19 cellular contexts compared by ENCODE assay signal in the genomic region with DNA sequence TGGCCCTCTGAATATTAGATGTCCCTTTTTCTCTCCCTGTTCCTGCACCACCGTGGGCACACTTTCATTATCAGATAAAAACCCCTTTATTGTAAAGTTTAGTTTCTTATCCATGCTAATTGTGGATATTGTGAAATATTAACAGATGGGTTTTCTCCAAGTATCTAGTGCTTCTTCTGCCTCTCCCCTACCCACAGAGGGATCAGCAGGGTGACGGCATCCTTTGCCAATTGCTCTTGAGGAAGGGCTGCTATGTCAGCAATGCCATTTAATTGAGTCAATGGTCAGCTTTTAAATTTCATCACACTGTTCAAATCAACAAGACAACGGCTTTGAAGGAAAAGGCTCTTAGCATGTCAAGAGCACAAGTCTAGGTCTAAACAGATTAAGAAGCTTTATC.
A peak's percentile ranks its signal among the peaks of the same experiment; 100 is the strongest.
DNase-seq lines count a peak whose midpoint lies in the region; ATAC-seq and TF ChIP-seq lines count a peak whose summit lies in the region.
"Had no signal": no experiment of that assay in that cellular context is flagged by ENCODE, and none has a peak within 500 bp of the region (broad histone marks: within the 10 kb centered on the region; RNA-seq: fewer than 3 reads in every experiment).

No MANE protein-coding gene starts in this region.

- no peak for TF ChIP-seq POLR2A in transverse colon (IDR thresholded peaks at IDR 0.05)

- H3K4me3 ChIP-seq in colonic mucosa (no peak overlapping the region), left lung (no peak overlapping the region), retinal pigment epithelial cell (ENCODE audit: low read length) (no peak overlapping the region), transverse colon (no peak overlapping the region)
- H3K4me3 ChIP-seq: GM23338 had no signal

- H3K27me3 ChIP-seq in colonic mucosa: no peaks in the 10 kb centered on the region
- H3K27me3 ChIP-seq in left lung: no peaks in the 10 kb centered on the region
- peaks cover 3% of the 10 kb centered on the region for H3K27me3 ChIP-seq in transverse colon
- H3K27me3 ChIP-seq: BE2C had no signal

- H3K4me1 ChIP-seq in colonic mucosa (no peaks in the 10 kb centered on the region), left lung (no peaks in the 10 kb centered on the region), transverse colon (no peaks in the 10 kb centered on the region)

- TF ChIP-seq EP300 in transverse colon (IDR thresholded peaks at IDR 0.05; ENCODE audit: low read depth): no peak

- intact Hi-C loops in colonic mucosa (cut with DNase I) (no loop called here), left lung (cut with DNase I) (no loop called here), transverse colon (cut with DNase I; ENCODE audit: low total_unique reads) (no loop called here)

- H3K36me3 ChIP-seq in colonic mucosa (no peaks in the 10 kb centered on the region), left lung (no peaks in the 10 kb centered on the region), transverse colon (no peaks in the 10 kb centered on the region)
- H3K36me3 ChIP-seq: BE2C had no signal

- H3K9ac ChIP-seq in colonic mucosa (ENCODE audit: low read depth in 2 of 2, low read length in 2 of 2): no peak overlapping the region

- in situ Hi-C loops in transverse colon (cut with MboI; ENCODE audit: low pct_ligation_motif_present in 1 of 4, low pct_unique_long_range_greater_than_20kb in 1 of 4, low sequenced_read_pairs in 3 of 4): no loop called here

- ATAC-seq in left lung (peak; percentile 61), HG03571 (IDR thresholded peaks at IDR 0.05; ENCODE audit: unreplicated experiment) (no peak), HG03196 (IDR thresholded peaks at IDR 0.05; ENCODE audit: unreplicated experiment) (no peak)

- 50 to 57% methylated on average over 3 of the region's 3 CpGs for WGBS in transverse colon (ENCODE audit: low coverage in 1 of 2), 2 donors

- no peak overlapping the region for H3K27ac ChIP-seq in colonic mucosa
- no peak overlapping the region for H3K27ac ChIP-seq in left lung
- no peak overlapping the region for H3K27ac ChIP-seq in transverse colon

- H3K9me3 ChIP-seq in colonic mucosa (no peaks in the 10 kb centered on the region), left lung (no peaks in the 10 kb centered on the region), transverse colon (no peaks in the 10 kb centered on the region)
- H3K9me3 ChIP-seq: BE2C had no signal

- TF ChIP-seq CTCF in colonic mucosa (IDR thresholded peaks at IDR 0.05): no peak
- no peak for TF ChIP-seq CTCF in left lung (IDR thresholded peaks at IDR 0.05)
- no peak for TF ChIP-seq CTCF in retinal pigment epithelial cell (conservative IDR thresholded peaks at IDR 0.05; ENCODE audit: low read depth, low read length)
- TF ChIP-seq CTCF in transverse colon (IDR thresholded peaks at IDR 0.05): no peak

- DNase-seq in colonic mucosa: peak; percentile 24
- DNase-seq in left lung: no peak
- DNase-seq in retinal pigment epithelial cell (ENCODE audit: low read depth): peak; percentile 10
- DNase-seq in transverse colon: peak; percentile 8
- no peak for DNase-seq in NCI-H1930 (lab: John Stamatoyannopoulos, UW)
- no peak for DNase-seq in NCI-H2196 (lab: John Stamatoyannopoulos, UW; ENCODE audit: unreplicated experiment)
- DNase-seq: ACHN; BE2C; C1 segment of cervical spinal cord; CD4-positive, CD25-positive, alpha-beta regulatory T cell; CD8-positive, alpha-beta memory T cell; COR-L47; DMS 273 treated with DMSO at 0.1 percent for 48 hours; DMS53; HCEC 1CT; IMR-90 had no signal

Comparison
In these comparisons a context has a peak if more than half of its experiments do, and no peak if none do; other contexts are left out.
1. DNase-seq: peak in colonic mucosa (single experiment), retinal pigment epithelial cell (single experiment) and transverse colon (single experiment); none in left lung (0 of 2), NCI-H1930 (0 of 2) and NCI-H2196 (single experiment).